In the genomic region with DNA sequence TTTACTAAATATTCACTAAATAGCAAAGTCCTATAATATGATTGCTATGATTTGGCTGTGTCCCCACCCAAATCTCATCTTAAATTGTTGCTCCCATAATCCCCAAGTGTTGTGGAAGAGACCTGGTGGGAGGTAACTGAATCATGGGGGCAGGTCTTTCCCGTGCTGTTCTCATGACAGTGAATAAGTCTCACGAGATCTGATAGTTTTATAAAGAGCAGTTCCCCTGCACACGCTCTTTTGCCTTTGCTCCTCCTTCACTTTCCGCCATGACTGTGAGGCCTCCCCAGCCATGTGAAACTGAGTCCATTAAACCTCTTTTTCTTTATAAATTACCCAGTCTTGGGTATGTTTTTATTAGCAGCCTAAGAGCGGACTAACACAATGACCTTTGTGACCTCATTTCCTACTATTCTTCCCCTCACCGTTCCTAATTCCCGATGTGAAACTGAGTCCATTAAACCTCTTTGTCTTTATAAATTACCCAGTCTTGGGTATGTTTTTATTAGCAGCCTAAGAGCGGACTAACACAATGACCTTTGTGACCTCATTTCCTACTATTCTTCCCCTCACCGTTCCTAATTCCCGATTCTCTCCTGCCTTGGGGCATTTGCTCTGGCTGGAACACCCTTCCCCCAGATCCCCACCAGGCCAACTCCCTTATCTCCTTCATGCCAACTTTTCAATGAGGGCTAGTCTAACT, we compare ENCODE assay signal across 1 cellular context. TPM values are rescaled to one million over a fixed set of nuclear protein-coding genes. Genes with fewer than 3 reads are reported as not detected.
"Had no signal": no experiment of that assay in that cellular context is flagged by ENCODE, and none has a peak within 500 bp of the region (broad histone marks: within the 10 kb centered on the region; RNA-seq: fewer than 3 reads in every experiment).

No MANE protein-coding gene starts in this region.

RNA-seq across cellular contexts. Expression of a gene that starts 4.2 kb away (rescaled TPM):
- total RNA-seq: PC-9 had no signal
